In the genomic region with DNA sequence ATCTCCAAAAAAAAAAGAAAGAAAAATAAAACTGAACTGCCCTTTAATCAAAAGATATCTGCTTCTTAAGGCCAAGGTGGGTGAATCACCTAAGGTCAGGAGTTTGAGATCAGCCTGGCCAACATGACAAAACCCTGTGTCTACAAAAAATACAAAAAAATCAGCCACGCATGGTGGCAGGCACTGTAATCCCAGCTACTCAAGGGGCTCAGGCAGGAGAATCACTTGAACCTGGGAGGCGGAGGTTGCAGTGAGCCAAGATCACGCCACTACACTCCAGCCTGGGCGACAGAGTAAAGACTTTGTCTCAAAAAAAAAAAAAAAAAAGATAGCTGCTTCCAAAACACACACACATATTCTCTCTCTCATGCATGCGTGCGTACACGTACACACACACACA, we compare ENCODE assay signal across 10 cellular contexts. TPM values are rescaled to one million over a fixed set of nuclear protein-coding genes. Genes with fewer than 3 reads are reported as not detected.
DNase-seq lines count a peak whose midpoint lies in the region; ATAC-seq and TF ChIP-seq lines count a peak whose summit lies in the region.
"Had no signal": no experiment of that assay in that cellular context is flagged by ENCODE, and none has a peak within 500 bp of the region (broad histone marks: within the 10 kb centered on the region; RNA-seq: fewer than 3 reads in every experiment).

No MANE protein-coding gene starts in this region.

- peaks cover 15 to 18% (median 16%) of the 10 kb centered on the region in 3 donors for H3K4me1 Mint-ChIP-seq in IgD-negative memory B cell
- H3K4me1 Mint-ChIP-seq in naive thymus-derived CD8-positive, alpha-beta T cell: peaks cover 14 to 48% (median 37%) of the 10 kb centered on the region in 4 donors

- no peaks in the 10 kb centered on the region for H3K9me3 Mint-ChIP-seq in IgD-negative memory B cell
- no peaks in the 10 kb centered on the region for H3K9me3 Mint-ChIP-seq in naive thymus-derived CD8-positive, alpha-beta T cell
- H3K9me3 Mint-ChIP-seq: activated T-cell treated with anti-CD3 and anti-CD28 coated beads, Interleukin-2, amount 50 U/mL, for 4 hours had no signal

- H3K4me3 Mint-ChIP-seq in IgD-negative memory B cell: no peak overlapping the region
- H3K4me3 Mint-ChIP-seq in naive thymus-derived CD8-positive, alpha-beta T cell: peak overlapping the region in 9 of 10 donors; percentile 50 to 88 (median 75)

- peak overlapping the region; percentile 8 to 90 (median 58) for H3K27ac Mint-ChIP-seq in IgD-negative memory B cell
- H3K27ac Mint-ChIP-seq in naive thymus-derived CD8-positive, alpha-beta T cell: peak overlapping the region; percentile 77 to 98 (median 84)

- POLR2A ChIA-PET in AG04449 (lab: Yijun Ruan, JAX): interaction anchor here (0.6 to 1.6 kb wide), 6 partner anchors 18 to 428 kb away, joined by 3 to 6 read pairs (median 4); a partner anchor contains a TSS
- POLR2A ChIA-PET in naive thymus-derived CD8-positive, alpha-beta T cell (lab: Charles Lee): interaction anchor here (0.6 to 2.4 kb wide), 11 partner anchors 13 to 711 kb away, joined by 3 to 14 read pairs (median 3); a partner anchor contains a TSS

- H3K27me3 Mint-ChIP-seq in IgD-negative memory B cell: no peaks in the 10 kb centered on the region
- peaks cover 0 to 2% (median 0%) of the 10 kb centered on the region in 5 donors for H3K27me3 Mint-ChIP-seq in naive thymus-derived CD8-positive, alpha-beta T cell

- TF ChIP-seq CTCF in AG04449 (IDR thresholded peaks at IDR 0.05; ENCODE audit: insufficient read depth, low read length, missing control alignments): no peak

- peaks cover 5% of the 10 kb centered on the region for H3K36me3 Mint-ChIP-seq in IgD-negative memory B cell
- H3K36me3 Mint-ChIP-seq in naive thymus-derived CD8-positive, alpha-beta T cell: peaks cover 0 to 6% (median 3%) of the 10 kb centered on the region in 3 donors

- DNase-seq in AG04449 (ENCODE audit: low read depth, low spot score): no peak
- DNase-seq in amniotic epithelial cell (ENCODE audit: low read depth): peak; percentile 33
- no peak for DNase-seq in naive thymus-derived CD8-positive, alpha-beta T cell
- no peak for DNase-seq in NOMO-1 treated with DMSO at 0.1 percent for 48 hours (lab: John Stamatoyannopoulos, UW; ENCODE audit: unreplicated experiment)
- DNase-seq: NCI-H510A treated with DMSO at 0.1 percent for 48 hours had no signal

- ATAC-seq in naive thymus-derived CD8-positive, alpha-beta T cell: peak in 1 of 2 donors; percentile 1
- no peak for ATAC-seq in HG03039 (IDR thresholded peaks at IDR 0.05; ENCODE audit: unreplicated experiment)
- ATAC-seq in HG02870 (IDR thresholded peaks at IDR 0.05; ENCODE audit: unreplicated experiment): no peak
- no peak for ATAC-seq in HG03342 (IDR thresholded peaks at IDR 0.05; ENCODE audit: unreplicated experiment)

- CTCF ChIA-PET in AG04449 (lab: Yijun Ruan, JAX): interaction anchor here (0.9 to 3.5 kb wide), 2 partner anchors 11 to 17 kb away, joined by 3 to 26 read pairs; a partner anchor contains a TSS

- peak overlapping the region; percentile 23; the same call in 1 of the 2 replicates for H3K4me3 ChIP-seq in AG04449 (ENCODE audit: low read depth, low read length)

RNA-seq across cellular contexts. Expression of a gene that starts 17.8 kb away (rescaled TPM):
- polyA plus RNA-seq in IgD-negative memory B cell: 4.9 TPM
- 10 to 100 TPM; 15.3 to 15.7 TPM for total RNA-seq in naive thymus-derived CD8-positive, alpha-beta T cell
- polyA plus RNA-seq in naive thymus-derived CD8-positive, alpha-beta T cell: 1 to 10 TPM; 1.1 to 3.9 (median 3.7) TPM

Comparison
In these comparisons a context has a peak if more than half of its experiments do, and no peak if none do; other contexts are left out.
1. H3K4me3 Mint-ChIP-seq: peak in naive thymus-derived CD8-positive, alpha-beta T cell (9 of 10); none in IgD-negative memory B cell (0 of 4).